1 cellular context compared by ENCODE assay signal in the genomic region with DNA sequence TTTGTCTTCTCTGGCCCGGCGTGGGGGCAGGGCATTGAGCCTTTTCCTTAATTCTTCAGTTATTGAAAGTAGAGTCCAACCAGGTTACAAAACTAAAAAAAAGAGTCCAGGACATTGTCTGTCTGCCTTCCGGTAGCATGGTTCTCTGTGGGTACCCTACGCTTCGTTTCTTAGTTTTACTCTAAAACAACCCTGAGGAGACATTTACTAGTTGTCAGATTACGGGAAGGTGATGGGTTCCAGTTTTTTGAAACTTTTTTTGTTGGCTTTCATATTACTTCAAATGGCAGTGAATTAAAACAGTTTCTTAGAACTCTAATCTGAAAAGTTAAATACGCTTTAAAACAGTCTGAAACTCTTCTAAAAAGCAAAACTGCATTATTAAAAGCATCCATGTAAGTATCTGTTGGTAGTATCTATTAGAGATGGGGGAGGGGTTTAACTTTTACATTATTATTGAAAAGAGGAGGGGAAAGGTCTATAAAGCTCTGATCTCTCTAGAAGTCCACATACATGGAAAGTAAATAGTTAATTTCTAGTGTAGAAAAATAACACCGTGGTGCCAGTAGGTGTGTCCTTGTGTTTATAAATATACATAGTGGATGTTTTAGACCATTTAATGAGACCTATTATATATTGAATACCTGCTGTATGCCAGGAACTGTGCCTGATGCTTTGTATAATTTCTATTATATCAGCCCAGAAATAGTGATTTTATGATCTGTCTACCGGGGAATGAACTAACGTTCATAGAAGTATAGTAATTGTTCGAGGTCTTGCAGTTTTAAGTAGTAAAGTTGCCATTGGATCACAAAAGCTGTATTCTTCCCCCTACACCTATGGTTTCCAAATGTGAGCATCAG.
TF ChIP-seq lines count a peak whose summit lies in the region.

No MANE protein-coding gene starts in this region.

TF ChIP-seq in HepG2, 621 proteins besides CTCF, POLR2A, EP300 and RAD21 (continued from another document):
- TF ChIP-seq MTA1 (CRISPR knock-in tag; IDR thresholded peaks at IDR 0.05; ENCODE audit: borderline replicate concordance) (no peak), ZNF775 (CRISPR knock-in tag; IDR thresholded peaks at IDR 0.05; ENCODE audit: borderline replicate concordance) (no peak), CENPT (CRISPR knock-in tag; IDR thresholded peaks at IDR 0.05; ENCODE audit: low read depth) (no peak), MBD4 (IDR thresholded peaks at IDR 0.05; ENCODE audit: borderline replicate concordance, low read length) (peak; percentile 56; the same call in 1 of the 2 replicates), BRCA1 (CRISPR knock-in tag; IDR thresholded peaks at IDR 0.05) (0 out of 2 replicates have a peak, but pooled peaks have one; percentile 43), ZNF816 (CRISPR knock-in tag; IDR thresholded peaks at IDR 0.05; ENCODE audit: borderline replicate concordance) (0 out of 2 replicates have a peak, but pooled peaks have one; percentile 27), HOXA5 (CRISPR knock-in tag; IDR thresholded peaks at IDR 0.05) (no peak), ZNF747 (CRISPR knock-in tag; IDR thresholded peaks at IDR 0.05; ENCODE audit: borderline replicate concordance) (no peak), RFXANK (CRISPR knock-in tag; IDR thresholded peaks at IDR 0.05) (no peak), ZFX (CRISPR knock-in tag; IDR thresholded peaks at IDR 0.05; ENCODE audit: low read depth) (no peak), ELF3 (CRISPR knock-in tag; IDR thresholded peaks at IDR 0.05) (no peak), NFATC3 (CRISPR knock-in tag; IDR thresholded peaks at IDR 0.05) (no peak), FOSL1 (CRISPR knock-in tag; IDR thresholded peaks at IDR 0.05; ENCODE audit: borderline replicate concordance) (no peak), TRIM24 (CRISPR knock-in tag; IDR thresholded peaks at IDR 0.05) (no peak), ZMAT3 (CRISPR knock-in tag; conservative IDR thresholded peaks at IDR 0.05) (no peak), MTF1 (CRISPR knock-in tag; IDR thresholded peaks at IDR 0.05) (no peak), GTF2F1 (IDR thresholded peaks at IDR 0.05; ENCODE audit: low read length) (no peak), ZNF232 (CRISPR knock-in tag; IDR thresholded peaks at IDR 0.05; ENCODE audit: borderline replicate concordance) (no peak), KLF15 (CRISPR knock-in tag; IDR thresholded peaks at IDR 0.05; ENCODE audit: borderline replicate concordance) (no peak), CBFB (CRISPR knock-in tag; IDR thresholded peaks at IDR 0.05) (no peak), ZNF891 (CRISPR knock-in tag; IDR thresholded peaks at IDR 0.05) (no peak)
- TF ChIP-seq, protein P1, sequence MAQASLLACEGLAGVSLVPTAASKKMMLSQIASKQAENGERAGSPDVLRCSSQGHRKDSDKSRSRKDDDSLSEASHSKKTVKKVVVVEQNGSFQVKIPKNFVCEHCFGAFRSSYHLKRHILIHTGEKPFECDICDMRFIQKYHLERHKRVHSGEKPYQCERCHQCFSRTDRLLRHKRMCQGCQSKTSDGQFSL (CRISPR knock-in tag; IDR thresholded peaks at IDR 0.05), result no peak
- TF ChIP-seq, protein P2, sequence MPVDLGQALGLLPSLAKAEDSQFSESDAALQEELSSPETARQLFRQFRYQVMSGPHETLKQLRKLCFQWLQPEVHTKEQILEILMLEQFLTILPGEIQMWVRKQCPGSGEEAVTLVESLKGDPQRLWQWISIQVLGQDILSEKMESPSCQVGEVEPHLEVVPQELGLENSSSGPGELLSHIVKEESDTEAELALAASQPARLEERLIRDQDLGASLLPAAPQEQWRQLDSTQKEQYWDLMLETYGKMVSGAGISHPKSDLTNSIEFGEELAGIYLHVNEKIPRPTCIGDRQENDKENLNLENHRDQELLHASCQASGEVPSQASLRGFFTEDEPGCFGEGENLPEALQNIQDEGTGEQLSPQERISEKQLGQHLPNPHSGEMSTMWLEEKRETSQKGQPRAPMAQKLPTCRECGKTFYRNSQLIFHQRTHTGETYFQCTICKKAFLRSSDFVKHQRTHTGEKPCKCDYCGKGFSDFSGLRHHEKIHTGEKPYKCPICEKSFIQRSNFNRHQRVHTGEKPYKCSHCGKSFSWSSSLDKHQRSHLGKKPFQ (CRISPR knock-in tag; IDR thresholded peaks at IDR 0.05; ENCODE audit: insufficient replicate concordance), result no peak
- TF ChIP-seq, protein P3, sequence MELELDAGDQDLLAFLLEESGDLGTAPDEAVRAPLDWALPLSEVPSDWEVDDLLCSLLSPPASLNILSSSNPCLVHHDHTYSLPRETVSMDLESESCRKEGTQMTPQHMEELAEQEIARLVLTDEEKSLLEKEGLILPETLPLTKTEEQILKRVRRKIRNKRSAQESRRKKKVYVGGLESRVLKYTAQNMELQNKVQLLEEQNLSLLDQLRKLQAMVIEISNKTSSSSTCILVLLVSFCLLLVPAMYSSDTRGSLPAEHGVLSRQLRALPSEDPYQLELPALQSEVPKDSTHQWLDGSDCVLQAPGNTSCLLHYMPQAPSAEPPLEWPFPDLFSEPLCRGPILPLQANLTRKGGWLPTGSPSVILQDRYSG (CRISPR knock-in tag; IDR thresholded peaks at IDR 0.05), result no peak
- TF ChIP-seq, protein P4, sequence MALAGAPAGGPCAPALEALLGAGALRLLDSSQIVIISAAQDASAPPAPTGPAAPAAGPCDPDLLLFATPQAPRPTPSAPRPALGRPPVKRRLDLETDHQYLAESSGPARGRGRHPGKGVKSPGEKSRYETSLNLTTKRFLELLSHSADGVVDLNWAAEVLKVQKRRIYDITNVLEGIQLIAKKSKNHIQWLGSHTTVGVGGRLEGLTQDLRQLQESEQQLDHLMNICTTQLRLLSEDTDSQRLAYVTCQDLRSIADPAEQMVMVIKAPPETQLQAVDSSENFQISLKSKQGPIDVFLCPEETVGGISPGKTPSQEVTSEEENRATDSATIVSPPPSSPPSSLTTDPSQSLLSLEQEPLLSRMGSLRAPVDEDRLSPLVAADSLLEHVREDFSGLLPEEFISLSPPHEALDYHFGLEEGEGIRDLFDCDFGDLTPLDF (CRISPR knock-in tag; IDR thresholded peaks at IDR 0.05), result no peak
- TF ChIP-seq, protein P5, sequence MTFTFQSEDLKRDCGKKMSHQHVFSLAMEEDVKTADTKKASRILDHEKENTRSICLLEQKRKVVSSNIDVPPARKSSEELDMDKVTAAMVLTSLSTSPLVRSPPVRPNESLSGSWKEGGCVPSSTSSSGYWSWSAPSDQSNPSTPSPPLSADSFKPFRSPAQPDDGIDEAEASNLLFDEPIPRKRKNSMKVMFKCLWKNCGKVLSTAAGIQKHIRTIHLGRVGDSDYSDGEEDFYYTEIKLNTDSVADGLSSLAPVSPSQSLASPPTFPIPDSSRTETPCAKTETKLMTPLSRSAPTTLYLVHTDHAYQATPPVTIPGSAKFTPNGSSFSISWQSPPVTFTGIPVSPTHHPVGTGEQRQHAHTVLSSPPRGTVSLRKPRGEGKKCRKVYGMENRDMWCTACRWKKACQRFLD (CRISPR knock-in tag; IDR thresholded peaks at IDR 0.05; ENCODE audit: borderline replicate concordance), result no peak
- TF ChIP-seq, protein P6, sequence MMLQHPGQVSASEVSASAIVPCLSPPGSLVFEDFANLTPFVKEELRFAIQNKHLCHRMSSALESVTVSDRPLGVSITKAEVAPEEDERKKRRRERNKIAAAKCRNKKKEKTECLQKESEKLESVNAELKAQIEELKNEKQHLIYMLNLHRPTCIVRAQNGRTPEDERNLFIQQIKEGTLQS (CRISPR knock-in tag; IDR thresholded peaks at IDR 0.05), result no peak
- TF ChIP-seq, protein P7, sequence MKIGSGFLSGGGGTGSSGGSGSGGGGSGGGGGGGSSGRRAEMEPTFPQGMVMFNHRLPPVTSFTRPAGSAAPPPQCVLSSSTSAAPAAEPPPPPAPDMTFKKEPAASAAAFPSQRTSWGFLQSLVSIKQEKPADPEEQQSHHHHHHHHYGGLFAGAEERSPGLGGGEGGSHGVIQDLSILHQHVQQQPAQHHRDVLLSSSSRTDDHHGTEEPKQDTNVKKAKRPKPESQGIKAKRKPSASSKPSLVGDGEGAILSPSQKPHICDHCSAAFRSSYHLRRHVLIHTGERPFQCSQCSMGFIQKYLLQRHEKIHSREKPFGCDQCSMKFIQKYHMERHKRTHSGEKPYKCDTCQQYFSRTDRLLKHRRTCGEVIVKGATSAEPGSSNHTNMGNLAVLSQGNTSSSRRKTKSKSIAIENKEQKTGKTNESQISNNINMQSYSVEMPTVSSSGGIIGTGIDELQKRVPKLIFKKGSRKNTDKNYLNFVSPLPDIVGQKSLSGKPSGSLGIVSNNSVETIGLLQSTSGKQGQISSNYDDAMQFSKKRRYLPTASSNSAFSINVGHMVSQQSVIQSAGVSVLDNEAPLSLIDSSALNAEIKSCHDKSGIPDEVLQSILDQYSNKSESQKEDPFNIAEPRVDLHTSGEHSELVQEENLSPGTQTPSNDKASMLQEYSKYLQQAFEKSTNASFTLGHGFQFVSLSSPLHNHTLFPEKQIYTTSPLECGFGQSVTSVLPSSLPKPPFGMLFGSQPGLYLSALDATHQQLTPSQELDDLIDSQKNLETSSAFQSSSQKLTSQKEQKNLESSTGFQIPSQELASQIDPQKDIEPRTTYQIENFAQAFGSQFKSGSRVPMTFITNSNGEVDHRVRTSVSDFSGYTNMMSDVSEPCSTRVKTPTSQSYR (CRISPR knock-in tag; IDR thresholded peaks at IDR 0.05; ENCODE audit: borderline replicate concordance), result peak; percentile 78; the same call in 1 of the 2 replicates
